In genomic region chr16:21817012-21817411, GRCh38 we compare ENCODE assay signal across 1 cellular context.
TF ChIP-seq lines count a peak whose summit lies in the region.

No MANE protein-coding gene starts in this region.

TF ChIP-seq in HepG2, 621 proteins besides CTCF, POLR2A, EP300 and RAD21:
- peak; percentile 52 for TF ChIP-seq STAG1 (CRISPR knock-in tag; IDR thresholded peaks at IDR 0.05)
TF ChIP-seq in HepG2: peak in this region for 1; not testable (repeated sequence) for 620.
